Comparison of ENCODE assay signal across 8 cellular contexts in the genomic region with DNA sequence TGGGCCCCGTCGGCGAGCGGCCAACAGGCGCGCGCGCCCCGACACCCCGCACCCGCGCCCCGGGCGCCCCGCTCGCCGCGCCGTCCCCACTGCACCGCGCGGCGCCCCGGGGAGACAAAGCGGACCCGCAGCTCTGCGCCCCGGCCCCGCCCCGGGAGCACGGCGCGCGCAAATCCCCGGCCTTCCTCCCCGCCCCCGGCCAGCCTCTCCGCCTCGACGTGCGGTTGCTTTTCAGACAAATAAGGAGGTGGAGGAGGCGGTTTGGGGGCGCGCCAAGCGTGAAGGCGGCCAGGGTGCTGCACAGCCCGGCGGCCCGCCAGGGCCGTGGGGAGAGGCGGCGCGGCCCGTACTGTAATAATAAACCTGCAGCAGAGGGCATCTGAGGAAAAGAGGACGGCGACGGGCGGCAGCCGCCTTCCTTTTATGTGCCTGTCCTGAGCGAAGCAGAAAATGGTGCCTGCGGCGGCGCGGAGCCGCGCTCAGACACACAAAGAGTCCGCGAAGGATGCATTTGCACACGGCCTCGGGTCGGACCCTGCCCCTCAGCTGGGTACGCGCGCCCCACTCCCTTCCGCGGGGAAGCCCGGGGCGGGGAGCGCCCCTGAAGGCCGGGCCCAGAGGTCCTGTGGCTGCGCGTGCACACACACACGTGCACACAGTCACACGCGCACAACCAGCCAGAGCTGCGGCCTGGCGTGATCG. TPM values are rescaled to one million over a fixed set of nuclear protein-coding genes. Genes with fewer than 3 reads are reported as not detected.
DNase-seq lines count a peak whose midpoint lies in the region; ATAC-seq and TF ChIP-seq lines count a peak whose summit lies in the region.

No MANE protein-coding gene starts in this region.

- H2AFZ ChIP-seq in KMS-11 (ENCODE audit: low read depth) = peak overlapping the region; percentile 60

- peak overlapping the region; percentile 75 for H3K4me2 ChIP-seq in KMS-11

- no peaks in the 10 kb centered on the region for H3K9me3 Mint-ChIP-seq in neural crest cell

- no peaks in the 10 kb centered on the region for H3K27me3 Mint-ChIP-seq in neural crest cell (ENCODE audit: low read depth)

- H3K4me3 ChIP-seq in KMS-11 (IDR thresholded peaks at IDR 0.05; ENCODE audit: insufficient read depth, low read depth, low read length) (no peak overlapping the region), fibroblast of villous mesenchyme (ENCODE audit: low read depth, low read length) (peak overlapping the region; percentile 96), stomach (peak overlapping the region; percentile 56 to 59 (median 56))

- H3K9me3 ChIP-seq in stomach = no peaks in the 10 kb centered on the region

- H3K27ac ChIP-seq in KMS-11 (peak overlapping the region; percentile 99), stomach (peak overlapping the region; percentile 87 to 94 (median 91))

- TF ChIP-seq CTCF in KMS-11 (conservative IDR thresholded peaks at IDR 0.05; ENCODE audit: low read depth, low read length) (no peak), fibroblast of villous mesenchyme (IDR thresholded peaks at IDR 0.05; ENCODE audit: insufficient read depth, low read depth, low read length) (peak; percentile 2), neural crest cell (conservative IDR thresholded peaks at IDR 0.05) (peak; percentile 5), stomach (IDR thresholded peaks at IDR 0.05) (no peak)

- intact Hi-C loops in stomach (cut with DNase I; ENCODE audit: low total_unique reads) = no loop called here

- H3K27ac Mint-ChIP-seq in neural crest cell (ENCODE audit: unreplicated experiment) = peak overlapping the region; percentile 98

- no peak for TF ChIP-seq EP300 in stomach (IDR thresholded peaks at IDR 0.05)

- H3K27me3 ChIP-seq in KMS-11 (ENCODE audit: insufficient read depth, low read depth) (no peaks in the 10 kb centered on the region), stomach (no peaks in the 10 kb centered on the region)

- TF ChIP-seq POLR2A in stomach (IDR thresholded peaks at IDR 0.05) = no peak

- H3K36me3 Mint-ChIP-seq in neural crest cell (ENCODE audit: low read depth) = peaks cover 3% of the 10 kb centered on the region

- H3K79me2 ChIP-seq in KMS-11 (ENCODE audit: insufficient read depth, low read depth) = 0 out of 2 replicates have a peak, but pooled peaks cover 12% of the 10 kb centered on the region

- no peaks in the 10 kb centered on the region for H4K20me1 ChIP-seq in KMS-11 (ENCODE audit: insufficient read depth)

- H3K9ac ChIP-seq in KMS-11 = peak overlapping the region; percentile 95

- peak overlapping the region; percentile 94 for H3K4me3 Mint-ChIP-seq in neural crest cell

- DNase-seq in EH (ENCODE audit: low read depth) (peak; percentile 97), SHP77 (lab: John Stamatoyannopoulos, UW) (peak; percentile 75 to 78), activated gamma-delta T cell (lab: John Stamatoyannopoulos, UW) (peak; percentile 54), fibroblast of villous mesenchyme (ENCODE audit: low read depth) (peak; percentile 97), neural crest cell (ENCODE audit: low read depth, low spot score) (peak; percentile 67), stomach (peak; percentile 91)

- peak; percentile 78 for ATAC-seq in GM21825 (IDR thresholded peaks at IDR 0.05; ENCODE audit: unreplicated experiment)

- no peaks in the 10 kb centered on the region for H3K36me3 ChIP-seq in KMS-11 (ENCODE audit: insufficient read depth)
- H3K36me3 ChIP-seq in stomach = no peaks in the 10 kb centered on the region

- 0 to 1% (median 1%) methylated on average over 22 to 88 of the region's 88 CpGs for WGBS in stomach, 5 donors

- H3K4me1 Mint-ChIP-seq in neural crest cell = peaks cover 32% of the 10 kb centered on the region

- H3K4me1 ChIP-seq in KMS-11 (ENCODE audit: low read depth, poor library complexity, severe bottlenecking) (peaks cover 36% of the 10 kb centered on the region), stomach (peaks cover 0 to 43% (median 26%) of the 10 kb centered on the region in 4 donors)

RNA-seq across cellular contexts. Expression of gene NREP, which starts 0.7 kb away (rescaled TPM):
- total RNA-seq in fibroblast of villous mesenchyme (146 and 253 TPM in 2 replicates), neural crest cell (382 and 404 TPM in 2 replicates), stomach (100 to 1,000 TPM in 1 of 5 donors, 10 to 100 TPM in 2, 1 to 10 TPM in 1, under 1 TPM in 1; 0.58 to 155 (median 14.5) TPM)
- 10 to 100 TPM in 1 of 3 donors, 1 to 10 TPM in 2; 8.1 to 10.7 (median 9.9) TPM for polyA plus RNA-seq in stomach

Comparison
In these comparisons a context has a peak if more than half of its experiments do, and no peak if none do; other contexts are left out.
1. CTCF ChIP-seq: peak in fibroblast of villous mesenchyme (single experiment) and neural crest cell (single experiment); none in KMS-11 (single experiment) and stomach (0 of 7).
2. Peak in every context shown above with its lines, with median percentiles within 50 percentile points of each other: DNase-seq.